8 cellular contexts compared by ENCODE assay signal in genomic region chr7:85186083-85186520, GRCh38. TPM values are rescaled to one million over a fixed set of nuclear protein-coding genes. Genes with fewer than 3 reads are reported as not detected.
DNase-seq lines count a peak whose midpoint lies in the region; ATAC-seq and TF ChIP-seq lines count a peak whose summit lies in the region.

No MANE protein-coding gene starts in this region.

- ATAC-seq in GM18508 (IDR thresholded peaks at IDR 0.05; ENCODE audit: insufficient read depth, unreplicated experiment): peak; percentile 16
- ATAC-seq in HG02588 (IDR thresholded peaks at IDR 0.05; ENCODE audit: unreplicated experiment): peak; percentile 11
- no peak for ATAC-seq in CD8-positive, alpha-beta T cell

- no peaks in the 10 kb centered on the region for H3K36me3 ChIP-seq in CD8-positive, alpha-beta T cell (ENCODE audit: insufficient read depth, low read length)

- H3K27me3 ChIP-seq in mononuclear cell (ENCODE audit: insufficient read depth, low read length): peaks cover 38% of the 10 kb centered on the region
- peaks cover 5% of the 10 kb centered on the region for H3K27me3 ChIP-seq in CD8-positive, alpha-beta T cell (ENCODE audit: insufficient read depth, low read length)

- H3K9me3 ChIP-seq in mononuclear cell (ENCODE audit: low read depth, low read length): no peaks in the 10 kb centered on the region
- H3K9me3 ChIP-seq in CD8-positive, alpha-beta T cell (ENCODE audit: low read length): no peaks in the 10 kb centered on the region

- intact Hi-C loops in CD8-positive, alpha-beta T cell (cut with DNase I, micrococcal nuclease): no loop called here

- DNase-seq in NCI-H748 treated with DMSO at 0.1 percent for 48 hours (lab: John Stamatoyannopoulos, UW) (peak; percentile 67), endothelial cell (ENCODE audit: low spot score) (peak; percentile 49), GDM1 (lab: John Stamatoyannopoulos, UW) (no peak), NCI-H1436 treated with DMSO at 0.1 percent for 48 hours (lab: John Stamatoyannopoulos, UW) (no peak)
- DNase-seq in CD8-positive, alpha-beta T cell: no peak

- POLR2A ChIA-PET in CD8-positive, alpha-beta T cell (lab: Charles Lee): no interaction called here

- H3K27me3 Mint-ChIP-seq in endothelial cell (ENCODE audit: unreplicated experiment): peaks cover 11% of the 10 kb centered on the region
- peaks cover 22% of the 10 kb centered on the region for H3K27me3 Mint-ChIP-seq in CD8-positive, alpha-beta T cell (ENCODE audit: low read depth)

- peaks cover 15% of the 10 kb centered on the region for H3K4me1 Mint-ChIP-seq in endothelial cell (ENCODE audit: unreplicated experiment)
- H3K4me1 Mint-ChIP-seq in CD8-positive, alpha-beta T cell (ENCODE audit: low read depth): no peaks in the 10 kb centered on the region

- TF ChIP-seq CTCF in endothelial cell (IDR thresholded peaks at IDR 0.05; ENCODE audit: unreplicated experiment): no peak
- no peak for TF ChIP-seq CTCF in CD8-positive, alpha-beta T cell (IDR thresholded peaks at IDR 0.05)

- H3K36me3 Mint-ChIP-seq in endothelial cell (ENCODE audit: low read depth, unreplicated experiment): no peaks in the 10 kb centered on the region
- no peaks in the 10 kb centered on the region for H3K36me3 Mint-ChIP-seq in CD8-positive, alpha-beta T cell

- H3K9me3 Mint-ChIP-seq in endothelial cell (ENCODE audit: unreplicated experiment): no peaks in the 10 kb centered on the region
- H3K9me3 Mint-ChIP-seq in CD8-positive, alpha-beta T cell: peaks cover 2% of the 10 kb centered on the region

- peak overlapping the region; percentile 80 for H3K27ac Mint-ChIP-seq in endothelial cell (ENCODE audit: unreplicated experiment)
- H3K27ac Mint-ChIP-seq in CD8-positive, alpha-beta T cell: no peak overlapping the region

- no peaks in the 10 kb centered on the region for H3K4me1 ChIP-seq in mononuclear cell (ENCODE audit: insufficient read depth, low read length)
- H3K4me1 ChIP-seq in CD8-positive, alpha-beta T cell (ENCODE audit: insufficient read depth, low read length): no peaks in the 10 kb centered on the region

- H3K27ac ChIP-seq in CD8-positive, alpha-beta T cell (ENCODE audit: low read depth, low read length): no peak overlapping the region

- peak overlapping the region; percentile 29 for H3K4me3 ChIP-seq in mononuclear cell (ENCODE audit: low read length)
- no peak overlapping the region for H3K4me3 ChIP-seq in CD8-positive, alpha-beta T cell (ENCODE audit: low read depth, low read length)

- CTCF ChIA-PET in CD8-positive, alpha-beta T cell (lab: Charles Lee): no interaction called here

- peak overlapping the region; percentile 91 for H3K4me3 Mint-ChIP-seq in endothelial cell (ENCODE audit: unreplicated experiment)
- H3K4me3 Mint-ChIP-seq in CD8-positive, alpha-beta T cell: no peak overlapping the region

RNA-seq across cellular contexts. Expression of gene SEMA3D, which starts 0.8 kb away (rescaled TPM):
- total RNA-seq in endothelial cell (ENCODE audit: unreplicated experiment): 1.8 TPM
- 0.21 TPM for total RNA-seq in mononuclear cell
- not detected for total RNA-seq in CD8-positive, alpha-beta T cell

Comparison
In these comparisons a context has a peak if more than half of its experiments do, and no peak if none do; other contexts are left out.
1. DNase-seq: peak in NCI-H748 treated with DMSO at 0.1 percent for 48 hours (single experiment) and endothelial cell (single experiment); none in GDM1 (single experiment), CD8-positive, alpha-beta T cell (0 of 7) and NCI-H1436 treated with DMSO at 0.1 percent for 48 hours (single experiment).